ENCODE assay signal across 1 cellular context in the genomic region with DNA sequence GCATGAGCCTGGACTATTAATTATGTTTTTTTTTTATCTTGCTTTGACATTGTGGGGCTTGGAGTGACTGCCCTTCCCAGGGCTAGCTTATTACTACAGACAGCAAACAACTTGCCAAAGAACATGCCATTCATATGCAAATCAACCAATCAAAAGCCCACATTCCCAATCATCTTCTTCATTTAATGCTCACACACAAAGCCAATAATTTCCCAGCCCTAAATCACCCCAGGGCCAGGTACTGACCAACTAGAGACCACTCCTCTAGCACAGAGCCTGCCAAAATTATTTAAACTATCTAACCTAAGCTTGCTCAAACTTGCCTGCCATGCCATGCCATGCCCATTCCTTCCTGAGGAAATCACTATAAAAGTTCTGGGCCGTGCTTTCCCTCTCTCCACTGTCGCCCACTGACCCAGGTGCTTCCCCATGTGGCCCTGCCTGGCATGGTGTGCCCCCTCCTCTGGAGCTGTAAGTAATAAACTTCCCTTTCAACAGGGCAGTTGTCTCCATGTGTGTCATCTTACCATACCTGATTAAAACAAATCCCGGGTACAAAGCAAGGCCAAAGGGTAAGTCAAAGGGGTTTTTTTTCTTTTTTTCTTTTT.
TF ChIP-seq lines count a peak whose summit lies in the region.

No MANE protein-coding gene starts in this region.

TF ChIP-seq in WTC11, 78 proteins besides CTCF, POLR2A, EP300 and RAD21 (continued from another document):
- TF ChIP-seq, protein P1, sequence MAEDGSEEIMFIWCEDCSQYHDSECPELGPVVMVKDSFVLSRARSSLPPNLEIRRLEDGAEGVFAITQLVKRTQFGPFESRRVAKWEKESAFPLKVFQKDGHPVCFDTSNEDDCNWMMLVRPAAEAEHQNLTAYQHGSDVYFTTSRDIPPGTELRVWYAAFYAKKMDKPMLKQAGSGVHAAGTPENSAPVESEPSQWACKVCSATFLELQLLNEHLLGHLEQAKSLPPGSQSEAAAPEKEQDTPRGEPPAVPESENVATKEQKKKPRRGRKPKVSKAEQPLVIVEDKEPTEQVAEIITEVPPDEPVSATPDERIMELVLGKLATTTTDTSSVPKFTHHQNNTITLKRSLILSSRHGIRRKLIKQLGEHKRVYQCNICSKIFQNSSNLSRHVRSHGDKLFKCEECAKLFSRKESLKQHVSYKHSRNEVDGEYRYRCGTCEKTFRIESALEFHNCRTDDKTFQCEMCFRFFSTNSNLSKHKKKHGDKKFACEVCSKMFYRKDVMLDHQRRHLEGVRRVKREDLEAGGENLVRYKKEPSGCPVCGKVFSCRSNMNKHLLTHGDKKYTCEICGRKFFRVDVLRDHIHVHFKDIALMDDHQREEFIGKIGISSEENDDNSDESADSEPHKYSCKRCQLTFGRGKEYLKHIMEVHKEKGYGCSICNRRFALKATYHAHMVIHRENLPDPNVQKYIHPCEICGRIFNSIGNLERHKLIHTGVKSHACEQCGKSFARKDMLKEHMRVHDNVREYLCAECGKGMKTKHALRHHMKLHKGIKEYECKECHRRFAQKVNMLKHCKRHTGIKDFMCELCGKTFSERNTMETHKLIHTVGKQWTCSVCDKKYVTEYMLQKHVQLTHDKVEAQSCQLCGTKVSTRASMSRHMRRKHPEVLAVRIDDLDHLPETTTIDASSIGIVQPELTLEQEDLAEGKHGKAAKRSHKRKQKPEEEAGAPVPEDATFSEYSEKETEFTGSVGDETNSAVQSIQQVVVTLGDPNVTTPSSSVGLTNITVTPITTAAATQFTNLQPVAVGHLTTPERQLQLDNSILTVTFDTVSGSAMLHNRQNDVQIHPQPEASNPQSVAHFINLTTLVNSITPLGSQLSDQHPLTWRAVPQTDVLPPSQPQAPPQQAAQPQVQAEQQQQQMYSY (CRISPR knock-in tag; IDR thresholded peaks at IDR 0.05): peak; percentile 42; the same call in 1 of the 2 replicates
